19 cellular contexts compared by ENCODE assay signal in genomic region chr10:36188054-36188453, GRCh38.
A peak's percentile ranks its signal among the peaks of the same experiment; 100 is the strongest.
DNase-seq lines count a peak whose midpoint lies in the region; ATAC-seq and TF ChIP-seq lines count a peak whose summit lies in the region.
"Had no signal": no experiment of that assay in that cellular context is flagged by ENCODE, and none has a peak within 500 bp of the region (broad histone marks: within the 10 kb centered on the region; RNA-seq: fewer than 3 reads in every experiment).

No MANE protein-coding gene starts in this region.

- no peak overlapping the region for H3K27ac Mint-ChIP-seq in T-helper 2 cell treated with Interferon-gamma antibody and Interleukin-4, amounts not matched to agents 5 μg/mL and 100 μg/mL, for 36 hours
- H3K27ac Mint-ChIP-seq: activated CD4-positive, alpha-beta T cell treated with anti-CD3 and anti-CD28 coated beads, Interleukin-2, amount 10 ng/mL, durations not matched to agents 24 days and 14 days; activated naive CD8-positive, alpha-beta T cell treated with anti-CD3 and anti-CD28 coated beads, Interleukin-2, amount 10 ng/mL, durations not matched to agents 7 days and 5 days; activated T-cell treated with anti-CD3 and anti-CD28 coated beads, Interleukin-2, amount 50 U/mL, for 24 hours; stimulated activated naive CD8-positive, alpha-beta T cell treated with anti-CD3 and anti-CD28 coated beads, Interleukin-15, amount 100 ng/mL, for 72 hours; T-helper 1 cell treated with Interleukin-12 subunit alpha and Interleukin-12 subunit beta and Interleukin-4 antibody, amounts not matched to agents 30 μg/mL and 1 μg/mL, for 36 hours had no signal

- H3K9me2 ChIP-seq in PC-3 (replicated peaks; ENCODE audit: low read length), result no peaks in the 10 kb centered on the region; the same call in 1 of the 2 replicates

- no peaks in the 10 kb centered on the region for H3K4me1 Mint-ChIP-seq in T-helper 2 cell treated with Interferon-gamma antibody and Interleukin-4, amounts not matched to agents 5 μg/mL and 100 μg/mL, for 36 hours (ENCODE audit: low read depth)
- H3K4me1 Mint-ChIP-seq: activated CD4-positive, alpha-beta T cell treated with anti-CD3 and anti-CD28 coated beads, Interleukin-2, amount 10 ng/mL, durations not matched to agents 24 days and 14 days; activated naive CD8-positive, alpha-beta T cell treated with anti-CD3 and anti-CD28 coated beads, Interleukin-2, amount 10 ng/mL, durations not matched to agents 7 days and 5 days; stimulated activated naive CD8-positive, alpha-beta T cell treated with anti-CD3 and anti-CD28 coated beads, Interleukin-15, amount 100 ng/mL, for 72 hours had no signal

- DNase-seq in DND-41 (no peak), PC-3 (no peak), left cardiac atrium (peak; percentile 38), osteoblast (ENCODE audit: insufficient read length, low spot score, missing footprints) (peak; percentile 13), kidney glomerular epithelial cell (lab: John Stamatoyannopoulos, UW) (no peak), ACHN (no peak)
- DNase-seq in stimulated activated CD4-positive, alpha-beta T cell treated with anti-CD3 and anti-CD28 coated beads, Interleukin-4, amount 100 ng/mL, for 24 hours, result no peak
- no peak for DNase-seq in T-helper 2 cell treated with Interferon-gamma antibody and Interleukin-4, amounts not matched to agents 5 μg/mL and 100 μg/mL, for 36 hours (ENCODE audit: low spot score)
- DNase-seq: activated CD4-positive, alpha-beta T cell treated with anti-CD3 and anti-CD28 coated beads, Interleukin-2, amount 10 ng/mL, durations not matched to agents 24 days and 14 days; activated naive CD8-positive, alpha-beta T cell treated with anti-CD3 and anti-CD28 coated beads, Interleukin-2, amount 10 ng/mL, durations not matched to agents 7 days and 5 days; activated T-cell treated with anti-CD3 and anti-CD28 coated beads, Interleukin-2, amount 50 U/mL, for 24 hours; AML-193; DMS153; NCI-H2227 treated with DMSO at 0.1 percent for 48 hours; Peyer's patch; spleen; stimulated activated naive CD8-positive, alpha-beta T cell treated with anti-CD3 and anti-CD28 coated beads, Interleukin-15, amount 100 ng/mL, for 72 hours had no signal

- POLR2A ChIA-PET in PC-3 (lab: Charles Lee; ENCODE audit: unreplicated experiment), result no interaction called here

- H3K27me3 Mint-ChIP-seq in T-helper 2 cell treated with Interferon-gamma antibody and Interleukin-4, amounts not matched to agents 5 μg/mL and 100 μg/mL, for 36 hours (ENCODE audit: low read depth), result no peaks in the 10 kb centered on the region
- H3K27me3 Mint-ChIP-seq: activated CD4-positive, alpha-beta T cell treated with anti-CD3 and anti-CD28 coated beads, Interleukin-2, amount 10 ng/mL, durations not matched to agents 24 days and 14 days; activated naive CD8-positive, alpha-beta T cell treated with anti-CD3 and anti-CD28 coated beads, Interleukin-2, amount 10 ng/mL, durations not matched to agents 7 days and 5 days; activated T-cell treated with anti-CD3 and anti-CD28 coated beads, Interleukin-2, amount 50 U/mL, for 24 hours; stimulated activated naive CD8-positive, alpha-beta T cell treated with anti-CD3 and anti-CD28 coated beads, Interleukin-15, amount 100 ng/mL, for 72 hours had no signal

- H3K4me3 ChIP-seq in DND-41 (ENCODE audit: low read depth in 1 of 2, low read length in 2 of 2) (no peak overlapping the region), PC-3 (ENCODE audit: low read length) (no peak overlapping the region), osteoblast (ENCODE audit: insufficient read depth, low read length) (no peak overlapping the region)
- H3K4me3 ChIP-seq: lung, Peyer's patch, spleen had no signal

- no peaks in the 10 kb centered on the region for H4K20me1 ChIP-seq in DND-41 (ENCODE audit: insufficient read depth, low read length)
- no peaks in the 10 kb centered on the region for H4K20me1 ChIP-seq in PC-3 (ENCODE audit: low read length)
- H4K20me1 ChIP-seq in osteoblast (ENCODE audit: insufficient read depth, low read length), result no peaks in the 10 kb centered on the region

- no peaks in the 10 kb centered on the region for H3F3A ChIP-seq in PC-3 (ENCODE audit: low read length, unreplicated experiment)

- CTCF ChIA-PET in PC-3 (lab: Charles Lee), result interaction anchor here (0.6 kb wide), 1 partner anchor 306 kb away, joined by 3 read pairs; no protein-coding TSS in a partner anchor

- no peaks in the 10 kb centered on the region for H3K79me2 ChIP-seq in DND-41 (ENCODE audit: insufficient read depth, low read length)
- H3K79me2 ChIP-seq in PC-3 (ENCODE audit: low read length), result no peaks in the 10 kb centered on the region
- no peaks in the 10 kb centered on the region for H3K79me2 ChIP-seq in osteoblast (ENCODE audit: insufficient read depth, low read length)

- no peaks in the 10 kb centered on the region for H3K36me3 Mint-ChIP-seq in T-helper 2 cell treated with Interferon-gamma antibody and Interleukin-4, amounts not matched to agents 5 μg/mL and 100 μg/mL, for 36 hours (ENCODE audit: low read depth)
- H3K36me3 Mint-ChIP-seq: activated naive CD8-positive, alpha-beta T cell treated with anti-CD3 and anti-CD28 coated beads, Interleukin-2, amount 10 ng/mL, durations not matched to agents 7 days and 5 days had no signal

- peaks cover 17% of the 10 kb centered on the region for H3K9me3 ChIP-seq in DND-41 (ENCODE audit: insufficient read depth, low read length, severe bottlenecking)
- peaks cover 15% of the 10 kb centered on the region for H3K9me3 ChIP-seq in PC-3 (ENCODE audit: low read length)
- no peaks in the 10 kb centered on the region for H3K9me3 ChIP-seq in osteoblast (ENCODE audit: low read depth, low read length)

- in situ Hi-C loops in ACHN (cut with HindIII; ENCODE audit: low pct_ligation_motif_present, low pct_unique_long_range_greater_than_20kb, low sequenced_read_pairs), result no loop called here

- H3K36me3 ChIP-seq in DND-41 (ENCODE audit: insufficient read depth, low read length) (no peaks in the 10 kb centered on the region), PC-3 (ENCODE audit: low read depth, low read length) (peaks cover 2% of the 10 kb centered on the region; the same call in 1 of the 2 replicates), osteoblast (ENCODE audit: insufficient read depth, low read length) (no peaks in the 10 kb centered on the region)
- H3K36me3 ChIP-seq: Peyer's patch, spleen had no signal

- BruUV-seq in PC-3 (replicated peaks; lab: Mats Ljungman, UMichigan), result no TSS peak

- H3K27ac ChIP-seq in DND-41 (ENCODE audit: low read length) (no peak overlapping the region), PC-3 (ENCODE audit: low read length) (no peak overlapping the region), osteoblast (ENCODE audit: low read depth, low read length) (no peak overlapping the region)
- H3K27ac ChIP-seq: Peyer's patch, spleen had no signal

- no peaks in the 10 kb centered on the region for H3K27me3 ChIP-seq in DND-41 (ENCODE audit: insufficient read depth, low read length, poor library complexity)
- H3K27me3 ChIP-seq in PC-3 (ENCODE audit: low read length), result no peaks in the 10 kb centered on the region
- H3K27me3 ChIP-seq in osteoblast (ENCODE audit: insufficient read depth, low read length), result no peaks in the 10 kb centered on the region
- H3K27me3 ChIP-seq: Peyer's patch, spleen had no signal

- H3K9ac ChIP-seq in DND-41 (ENCODE audit: low read depth, low read length), result no peak overlapping the region
- no peak overlapping the region for H3K9ac ChIP-seq in PC-3 (ENCODE audit: low read length)

- peaks cover 51% of the 10 kb centered on the region for H3K9me3 Mint-ChIP-seq in T-helper 2 cell treated with Interferon-gamma antibody and Interleukin-4, amounts not matched to agents 5 μg/mL and 100 μg/mL, for 36 hours

- H3K4me1 ChIP-seq in DND-41 (ENCODE audit: insufficient read depth, low read length), result peaks cover 16% of the 10 kb centered on the region
- H3K4me1 ChIP-seq in PC-3 (ENCODE audit: insufficient read depth, low read length), result no peaks in the 10 kb centered on the region
- H3K4me1 ChIP-seq in osteoblast (ENCODE audit: insufficient read depth, low read length), result peaks cover 2% of the 10 kb centered on the region
- H3K4me1 ChIP-seq: Peyer's patch had no signal

- ATAC-seq in DND-41 (ENCODE audit: insufficient read depth, low read depth) (no peak), PC-3 (no peak), left cardiac atrium (peak; percentile 71 to 89)
- ATAC-seq: stimulated activated naive CD8-positive, alpha-beta T cell treated with anti-CD3 and anti-CD28 coated beads, Interleukin-15, amount 100 ng/mL, for 72 hours had no signal

- H2AFZ ChIP-seq in DND-41 (ENCODE audit: low read depth, low read length) (peak overlapping the region; percentile 17; the same call in 1 of the 2 replicates), PC-3 (ENCODE audit: low read length) (peak overlapping the region; percentile 4; the same call in 1 of the 2 replicates), osteoblast (ENCODE audit: low read length) (peak overlapping the region; percentile 65)

- intact Hi-C loops in PC-3 (cut with micrococcal nuclease) (no loop called here), left cardiac atrium (cut with DNase I) (no loop called here)

- H3K4me2 ChIP-seq in DND-41 (ENCODE audit: insufficient read depth, low read length) (no peak overlapping the region), PC-3 (ENCODE audit: low read length) (no peak overlapping the region), osteoblast (ENCODE audit: insufficient read depth, low read length) (no peak overlapping the region)

- H3K4me3 Mint-ChIP-seq in T-helper 2 cell treated with Interferon-gamma antibody and Interleukin-4, amounts not matched to agents 5 μg/mL and 100 μg/mL, for 36 hours, result no peak overlapping the region
- H3K4me3 Mint-ChIP-seq: activated CD4-positive, alpha-beta T cell treated with anti-CD3 and anti-CD28 coated beads, Interleukin-2, amount 10 ng/mL, durations not matched to agents 24 days and 14 days; activated naive CD8-positive, alpha-beta T cell treated with anti-CD3 and anti-CD28 coated beads, Interleukin-2, amount 10 ng/mL, durations not matched to agents 7 days and 5 days; activated T-cell treated with anti-CD3 and anti-CD28 coated beads, Interleukin-2, amount 50 U/mL, for 24 hours; stimulated activated naive CD8-positive, alpha-beta T cell treated with anti-CD3 and anti-CD28 coated beads, Interleukin-15, amount 100 ng/mL, for 72 hours; T-helper 1 cell treated with Interleukin-12 subunit alpha and Interleukin-12 subunit beta and Interleukin-4 antibody, amounts not matched to agents 30 μg/mL and 1 μg/mL, for 36 hours had no signal

- TF ChIP-seq CTCF in DND-41 (IDR thresholded peaks at IDR 0.05; ENCODE audit: borderline replicate concordance, extremely low read depth, low read length, poor library complexity, severe bottlenecking) (no peak), PC-3 (conservative IDR thresholded peaks at IDR 0.05; ENCODE audit: low read depth, low read length) (no peak), osteoblast (IDR thresholded peaks at IDR 0.05; ENCODE audit: extremely low read depth, low read depth, low read length) (no peak)

Comparison
In these comparisons a context has a peak if more than half of its experiments do, and no peak if none do; other contexts are left out.
1. ATAC-seq: peak in left cardiac atrium (2 of 2); none in DND-41 (single experiment) and PC-3 (single experiment).
2. DNase-seq: peak in left cardiac atrium (single experiment) and osteoblast (single experiment); none in DND-41 (single experiment), PC-3 (single experiment), stimulated activated CD4-positive, alpha-beta T cell treated with anti-CD3 and anti-CD28 coated beads, Interleukin-4, amount 100 ng/mL, for 24 hours (single experiment), T-helper 2 cell treated with Interferon-gamma antibody and Interleukin-4, amounts not matched to agents 5 μg/mL and 100 μg/mL, for 36 hours (single experiment), kidney glomerular epithelial cell (single experiment) and ACHN (single experiment).
3. H2AFZ ChIP-seq: peak in every context shown above with its lines; median percentile 65 in osteoblast; 17 in DND-41; 4 in PC-3.